In the genomic region with DNA sequence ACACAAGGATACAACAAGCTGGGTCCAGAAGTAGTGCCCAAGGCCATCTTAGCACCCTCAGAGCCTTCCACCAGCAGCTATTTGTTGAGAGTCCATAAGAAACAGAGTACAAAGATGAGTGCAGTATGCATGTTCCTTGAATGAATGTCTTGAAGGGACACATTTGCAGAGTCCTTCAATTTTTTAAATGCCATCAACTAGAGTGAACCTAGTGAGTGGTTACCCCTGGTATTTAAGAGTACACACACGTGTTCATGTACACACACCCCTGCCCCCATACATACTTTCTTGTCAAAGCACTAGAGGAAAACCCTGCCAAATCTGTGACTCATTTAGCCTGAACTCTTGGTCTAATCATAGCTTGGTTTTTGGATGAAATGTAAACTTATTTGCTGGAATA, we compare ENCODE assay signal across 12 cellular contexts.
DNase-seq lines count a peak whose midpoint lies in the region; ATAC-seq and TF ChIP-seq lines count a peak whose summit lies in the region.
"Had no signal": no experiment of that assay in that cellular context is flagged by ENCODE, and none has a peak within 500 bp of the region (broad histone marks: within the 10 kb centered on the region; RNA-seq: fewer than 3 reads in every experiment).

No MANE protein-coding gene starts in this region.

- no peak overlapping the region for H3K27ac ChIP-seq in MM.1S (ENCODE audit: low read length)

- H3K9me3 ChIP-seq in MM.1S (replicated peaks; ENCODE audit: insufficient read depth, low read length) = no peaks in the 10 kb centered on the region

- no peak overlapping the region for H3K9ac ChIP-seq in MM.1S (ENCODE audit: low read length)

- DNase-seq in COLO829 (ENCODE audit: low spot score) = peak; percentile 40
- DNase-seq in RPMI7951 (ENCODE audit: low read depth) = peak; percentile 92
- no peak for DNase-seq in osteocyte (ENCODE audit: extremely low spot score, unreplicated experiment)
- no peak for DNase-seq in MM.1S
- DNase-seq in G401 (ENCODE audit: low spot score) = no peak
- DNase-seq in NCI-H1436 (lab: John Stamatoyannopoulos, UW) = no peak
- no peak for DNase-seq in stimulated activated CD4-positive, alpha-beta T cell treated with anti-CD3 and anti-CD28 coated beads, Interleukin-15, amount 100 ng/mL, for 24 hours
- DNase-seq: activated CD4-positive, alpha-beta T cell treated with anti-CD3 and anti-CD28 coated beads for 36 hours; activated gamma-delta T cell; CD4-positive, alpha-beta memory T cell; SHP77 treated with DMSO at 0.1 percent for 48 hours had no signal

- no peak overlapping the region for H3K4me3 Mint-ChIP-seq in osteocyte (ENCODE audit: unreplicated experiment)
- H3K4me3 Mint-ChIP-seq: activated CD4-positive, alpha-beta T cell treated with anti-CD3 and anti-CD28 coated beads for 36 hours; CD4-positive, alpha-beta memory T cell had no signal

- in situ Hi-C loops in G401 (cut with HindIII; ENCODE audit: low sequenced_read_pairs) = no loop called here

- peak overlapping the region; percentile 53 for H3K27ac Mint-ChIP-seq in osteocyte (ENCODE audit: unreplicated experiment)
- H3K27ac Mint-ChIP-seq: activated CD4-positive, alpha-beta T cell treated with anti-CD3 and anti-CD28 coated beads for 36 hours had no signal

- no peaks in the 10 kb centered on the region for H3K79me2 ChIP-seq in MM.1S (ENCODE audit: low read length)

- no peaks in the 10 kb centered on the region for H3K9me2 ChIP-seq in MM.1S (replicated peaks; ENCODE audit: insufficient read depth, low read length)

- no peak overlapping the region for H2AFZ ChIP-seq in MM.1S (ENCODE audit: low read length)

- peaks cover 13% of the 10 kb centered on the region for H3K4me1 Mint-ChIP-seq in osteocyte (ENCODE audit: unreplicated experiment)
- H3K4me1 Mint-ChIP-seq: activated CD4-positive, alpha-beta T cell treated with anti-CD3 and anti-CD28 coated beads for 36 hours; CD4-positive, alpha-beta memory T cell had no signal

- H3K36me3 ChIP-seq in MM.1S (replicated peaks; ENCODE audit: insufficient read depth, low read length) = no peaks in the 10 kb centered on the region

- peak; percentile 62 for ATAC-seq in esophagus mucosa
- ATAC-seq: activated CD4-positive, alpha-beta T cell treated with anti-CD3 and anti-CD28 coated beads for 36 hours had no signal

- H3K4me2 ChIP-seq in MM.1S (ENCODE audit: low read depth, low read length) = no peak overlapping the region

- H3K27me3 Mint-ChIP-seq in osteocyte (ENCODE audit: unreplicated experiment) = no peaks in the 10 kb centered on the region

- no peaks in the 10 kb centered on the region for H3K9me3 Mint-ChIP-seq in osteocyte (ENCODE audit: unreplicated experiment)
- H3K9me3 Mint-ChIP-seq: CD4-positive, alpha-beta memory T cell had no signal

- H3K36me3 Mint-ChIP-seq in osteocyte (ENCODE audit: unreplicated experiment) = no peaks in the 10 kb centered on the region
- H3K36me3 Mint-ChIP-seq: CD4-positive, alpha-beta memory T cell had no signal

- H3F3A ChIP-seq in MM.1S (ENCODE audit: insufficient read depth, low read length) = no peaks in the 10 kb centered on the region

- no peak for TF ChIP-seq CTCF in osteocyte (IDR thresholded peaks at IDR 0.05)
- TF ChIP-seq CTCF in MM.1S (IDR thresholded peaks at IDR 0.05; ENCODE audit: low read length) = no peak

- no peaks in the 10 kb centered on the region for H4K20me1 ChIP-seq in MM.1S (ENCODE audit: insufficient read depth, low read length)

- no peak overlapping the region for H3K4me3 ChIP-seq in MM.1S (ENCODE audit: low read length)

- H3K4me1 ChIP-seq in MM.1S (ENCODE audit: low read length) = no peaks in the 10 kb centered on the region

- no peaks in the 10 kb centered on the region for H3K27me3 ChIP-seq in MM.1S (replicated peaks; ENCODE audit: insufficient read depth, low read length)

Comparison
In these comparisons a context has a peak if more than half of its experiments do, and no peak if none do; other contexts are left out.
1. DNase-seq: peak in COLO829 (single experiment) and RPMI7951 (single experiment); none in osteocyte (single experiment), MM.1S (single experiment), G401 (single experiment), NCI-H1436 (single experiment) and stimulated activated CD4-positive, alpha-beta T cell treated with anti-CD3 and anti-CD28 coated beads, Interleukin-15, amount 100 ng/mL, for 24 hours (single experiment).